18 cellular contexts compared by ENCODE assay signal in the genomic region with DNA sequence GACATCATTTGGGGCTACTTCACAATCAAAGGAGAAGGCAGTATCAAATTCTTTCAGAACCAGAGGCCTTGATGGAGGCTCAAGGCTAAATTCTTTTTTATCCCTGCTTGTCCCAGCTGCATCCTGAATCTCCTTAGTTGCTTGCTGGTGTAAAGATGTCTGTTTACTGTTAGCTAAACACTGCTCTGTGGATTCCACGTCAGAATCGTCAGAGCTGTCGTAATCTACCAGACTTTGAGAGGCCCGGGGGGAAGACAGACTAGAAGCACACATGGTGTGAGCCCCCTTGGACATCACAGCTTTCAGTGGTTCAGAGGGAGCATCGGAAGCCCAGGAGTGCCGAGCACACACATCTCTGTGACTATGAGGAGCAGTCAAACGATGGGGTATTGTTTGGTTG. TPM values are rescaled to one million over a fixed set of nuclear protein-coding genes. Genes with fewer than 3 reads are reported as not detected.
DNase-seq lines count a peak whose midpoint lies in the region; TF ChIP-seq lines count a peak whose summit lies in the region.
"Had no signal": no experiment of that assay in that cellular context is flagged by ENCODE, and none has a peak within 500 bp of the region (broad histone marks: within the 10 kb centered on the region; RNA-seq: fewer than 3 reads in every experiment).

No MANE protein-coding gene starts in this region.

- peaks cover 40% of the 10 kb centered on the region for H3K4me1 Mint-ChIP-seq in activated T-cell treated with anti-CD3 and anti-CD28 coated beads, Interleukin-2, amount 50 U/mL, for 24 hours (ENCODE audit: low read depth)
- H3K4me1 Mint-ChIP-seq in CD4-positive, alpha-beta memory T cell: peaks cover 28 to 43% (median 30%) of the 10 kb centered on the region in 4 donors
- H3K4me1 Mint-ChIP-seq in activated T-helper 1 cell treated with anti-CD3 and anti-CD28 coated beads, Interleukin-12 subunit alpha, Interleukin-12 subunit beta, Interleukin-2, Interleukin-4 antibody, amounts not matched to agents 30 ng/mL and 10 ng/mL and 1 ng/mL, durations not matched to agents 14 hours and 24 hours and 36 hours (ENCODE audit: low read depth): peaks cover 44% of the 10 kb centered on the region
- H3K4me1 Mint-ChIP-seq in mesothelial cell of epicardium: no peaks in the 10 kb centered on the region

- no peaks in the 10 kb centered on the region for H3K27me3 ChIP-seq in CD4-positive, alpha-beta memory T cell (ENCODE audit: insufficient read depth, low read length)
- H3K27me3 ChIP-seq in tibial nerve: no peaks in the 10 kb centered on the region

- no peak overlapping the region for H3K4me3 ChIP-seq in CD4-positive, alpha-beta memory T cell (ENCODE audit: low read length in 2 of 2)
- H3K4me3 ChIP-seq in tibial nerve: no peak overlapping the region

- H3K36me3 Mint-ChIP-seq in activated T-cell treated with anti-CD3 and anti-CD28 coated beads, Interleukin-2, amount 50 U/mL, for 24 hours (ENCODE audit: low read depth): peaks cover 95% of the 10 kb centered on the region
- H3K36me3 Mint-ChIP-seq in CD4-positive, alpha-beta memory T cell: peaks cover 42 to 55% of the 10 kb centered on the region in 2 donors
- peaks cover 48% of the 10 kb centered on the region for H3K36me3 Mint-ChIP-seq in activated T-helper 1 cell treated with anti-CD3 and anti-CD28 coated beads, Interleukin-12 subunit alpha, Interleukin-12 subunit beta, Interleukin-2, Interleukin-4 antibody, amounts not matched to agents 30 ng/mL and 10 ng/mL and 1 ng/mL, durations not matched to agents 14 hours and 24 hours and 36 hours (ENCODE audit: low read depth)
- H3K36me3 Mint-ChIP-seq in mesothelial cell of epicardium: peaks cover 14% of the 10 kb centered on the region

- no peak for TF ChIP-seq CTCF in mesothelial cell of epicardium (IDR thresholded peaks at IDR 0.05; ENCODE audit: unreplicated experiment)
- TF ChIP-seq CTCF in tibial nerve (IDR thresholded peaks at IDR 0.05): no peak

- H3K27ac ChIP-seq in CD4-positive, alpha-beta memory T cell (ENCODE audit: low read depth, low read length): no peak overlapping the region
- no peak overlapping the region for H3K27ac ChIP-seq in tibial nerve

- CTCF ChIA-PET in CD4-positive, alpha-beta memory T cell (lab: Charles Lee; ENCODE audit: partially characterized antibody): interaction anchor here (0.8 to 7.2 kb wide), 4 partner anchors 31 to 229 kb away, joined by 3 to 214 read pairs (median 4); a partner anchor contains a TSS

- no peaks in the 10 kb centered on the region for H3K9me3 ChIP-seq in CD4-positive, alpha-beta memory T cell (ENCODE audit: control insufficient read depth in 1 of 2, low read length in 2 of 2)
- H3K9me3 ChIP-seq in tibial nerve: no peaks in the 10 kb centered on the region

- TF ChIP-seq POLR2A in tibial nerve (IDR thresholded peaks at IDR 0.05): no peak

- peaks cover 17% of the 10 kb centered on the region for H3K36me3 ChIP-seq in CD4-positive, alpha-beta memory T cell (ENCODE audit: insufficient read depth, low read length)
- H3K36me3 ChIP-seq in tibial nerve: peaks cover 0 to 41% (median 0%) of the 10 kb centered on the region in 3 donors

- H3K9me3 Mint-ChIP-seq in activated T-cell treated with anti-CD3 and anti-CD28 coated beads, Interleukin-2, amount 50 U/mL, for 24 hours: no peaks in the 10 kb centered on the region
- H3K9me3 Mint-ChIP-seq in CD4-positive, alpha-beta memory T cell: no peaks in the 10 kb centered on the region
- no peaks in the 10 kb centered on the region for H3K9me3 Mint-ChIP-seq in activated T-helper 1 cell treated with anti-CD3 and anti-CD28 coated beads, Interleukin-12 subunit alpha, Interleukin-12 subunit beta, Interleukin-2, Interleukin-4 antibody, amounts not matched to agents 30 ng/mL and 10 ng/mL and 1 ng/mL, durations not matched to agents 14 hours and 24 hours and 36 hours
- no peaks in the 10 kb centered on the region for H3K9me3 Mint-ChIP-seq in mesothelial cell of epicardium
- H3K9me3 Mint-ChIP-seq: CD14-positive monocyte had no signal

- no peak for TF ChIP-seq EP300 in tibial nerve (IDR thresholded peaks at IDR 0.05)

- DNase-seq in activated T-cell treated with anti-CD3 and anti-CD28 coated beads, Interleukin-2, amount 50 U/mL, for 24 hours: no peak
- DNase-seq in activated T-cell treated with anti-CD3 and anti-CD28 coated beads, Interleukin-2, amount 50 U/mL, for 1 hour: no peak
- DNase-seq in CD4-positive, alpha-beta memory T cell: no peak
- DNase-seq in activated T-helper 1 cell treated with anti-CD3 and anti-CD28 coated beads, Interleukin-12 subunit alpha, Interleukin-12 subunit beta, Interleukin-2, Interleukin-4 antibody, amounts not matched to agents 30 ng/mL and 10 ng/mL and 1 ng/mL, durations not matched to agents 14 hours and 24 hours and 36 hours (ENCODE audit: low spot score): no peak
- DNase-seq in mesothelial cell of epicardium (ENCODE audit: low spot score in 2 of 2, unreplicated experiment in 2 of 2): no peak
- DNase-seq in cerebellar nuclear complex (lab: John Stamatoyannopoulos, UW): no peak
- DNase-seq in tibial nerve (ENCODE audit: low spot score in 2 of 2): no peak
- DNase-seq in NCI-H1048 (lab: John Stamatoyannopoulos, UW): no peak
- DNase-seq: GF-D8, HCEC 1CT, NCI-H1436, NCI-H2081, NCI-H2227 treated with DMSO at 0.1 percent for 48 hours, NCI-H526, OCI-M1, RPMI8226 had no signal

- WGBS in tibial nerve, 2 donors: 66 to 69% methylated on average over 7 of the region's 7 CpGs

- no peak overlapping the region for H3K4me3 Mint-ChIP-seq in activated T-cell treated with anti-CD3 and anti-CD28 coated beads, Interleukin-2, amount 50 U/mL, for 24 hours
- peak overlapping the region in 1 of 8 donors; percentile 21 for H3K4me3 Mint-ChIP-seq in CD4-positive, alpha-beta memory T cell
- H3K4me3 Mint-ChIP-seq in activated T-helper 1 cell treated with anti-CD3 and anti-CD28 coated beads, Interleukin-12 subunit alpha, Interleukin-12 subunit beta, Interleukin-2, Interleukin-4 antibody, amounts not matched to agents 30 ng/mL and 10 ng/mL and 1 ng/mL, durations not matched to agents 14 hours and 24 hours and 36 hours: no peak overlapping the region
- no peak overlapping the region for H3K4me3 Mint-ChIP-seq in mesothelial cell of epicardium
- H3K4me3 Mint-ChIP-seq: CD14-positive monocyte had no signal

- H3K27ac Mint-ChIP-seq in activated T-cell treated with anti-CD3 and anti-CD28 coated beads, Interleukin-2, amount 50 U/mL, for 24 hours: peak overlapping the region; percentile 53
- H3K27ac Mint-ChIP-seq in CD4-positive, alpha-beta memory T cell: peak overlapping the region in 6 of 7 donors; percentile 5 to 94 (median 52)
- peak overlapping the region; percentile 67 for H3K27ac Mint-ChIP-seq in activated T-helper 1 cell treated with anti-CD3 and anti-CD28 coated beads, Interleukin-12 subunit alpha, Interleukin-12 subunit beta, Interleukin-2, Interleukin-4 antibody, amounts not matched to agents 30 ng/mL and 10 ng/mL and 1 ng/mL, durations not matched to agents 14 hours and 24 hours and 36 hours
- H3K27ac Mint-ChIP-seq in mesothelial cell of epicardium: peak overlapping the region; percentile 52

- POLR2A ChIA-PET in CD4-positive, alpha-beta memory T cell (lab: Charles Lee; ENCODE audit: partially characterized antibody): no interaction called here

- intact Hi-C loops in CD4-positive, alpha-beta memory T cell (cut with micrococcal nuclease): no loop called here
- intact Hi-C loops in activated T-helper 1 cell treated with anti-CD3 and anti-CD28 coated beads, Interleukin-12 subunit alpha, Interleukin-12 subunit beta, Interleukin-2, Interleukin-4 antibody, amounts not matched to agents 30 ng/mL and 10 ng/mL and 1 ng/mL, durations not matched to agents 14 hours and 24 hours and 36 hours (cut with micrococcal nuclease): no loop called here

- H3K4me1 ChIP-seq in CD4-positive, alpha-beta memory T cell (ENCODE audit: insufficient read depth, low read length): peaks cover 31% of the 10 kb centered on the region
- H3K4me1 ChIP-seq in tibial nerve: peaks cover 0 to 11% (median 0%) of the 10 kb centered on the region in 4 donors

- no peaks in the 10 kb centered on the region for H3K27me3 Mint-ChIP-seq in activated T-cell treated with anti-CD3 and anti-CD28 coated beads, Interleukin-2, amount 50 U/mL, for 24 hours
- no peaks in the 10 kb centered on the region for H3K27me3 Mint-ChIP-seq in CD4-positive, alpha-beta memory T cell
- no peaks in the 10 kb centered on the region for H3K27me3 Mint-ChIP-seq in activated T-helper 1 cell treated with anti-CD3 and anti-CD28 coated beads, Interleukin-12 subunit alpha, Interleukin-12 subunit beta, Interleukin-2, Interleukin-4 antibody, amounts not matched to agents 30 ng/mL and 10 ng/mL and 1 ng/mL, durations not matched to agents 14 hours and 24 hours and 36 hours (ENCODE audit: insufficient read depth)
- H3K27me3 Mint-ChIP-seq in mesothelial cell of epicardium (ENCODE audit: low read depth): no peaks in the 10 kb centered on the region

RNA-seq across cellular contexts. Expression of a gene that starts 32.6 kb away (rescaled TPM):
- total RNA-seq in CD4-positive, alpha-beta memory T cell: 10 to 100 TPM; 76.4 to 84.0 TPM
- polyA plus RNA-seq in CD4-positive, alpha-beta memory T cell: 10 to 100 TPM; 65.8 to 81.3 TPM
- 64.1 and 70.5 TPM in 2 replicates for total RNA-seq in activated T-helper 1 cell treated with anti-CD3 and anti-CD28 coated beads, Interleukin-12 subunit alpha, Interleukin-12 subunit beta, Interleukin-2, Interleukin-4 antibody, amounts not matched to agents 30 ng/mL and 10 ng/mL and 1 ng/mL, durations not matched to agents 14 hours and 24 hours and 36 hours
- total RNA-seq in mesothelial cell of epicardium: 13.1 to 17.0 TPM (median 14.8 TPM) in 3 replicates
- 10 to 100 TPM; 10.7 to 76.6 (median 35.7) TPM for total RNA-seq in tibial nerve

RNA-seq across cellular contexts. Expression of a gene that starts 33.0 kb away (rescaled TPM):
- 10 to 100 TPM; 19.5 to 20.0 TPM for total RNA-seq in CD4-positive, alpha-beta memory T cell
- polyA plus RNA-seq in CD4-positive, alpha-beta memory T cell: 10 to 100 TPM; 14.3 to 15.9 TPM
- 18.3 and 18.7 TPM in 2 replicates for total RNA-seq in activated T-helper 1 cell treated with anti-CD3 and anti-CD28 coated beads, Interleukin-12 subunit alpha, Interleukin-12 subunit beta, Interleukin-2, Interleukin-4 antibody, amounts not matched to agents 30 ng/mL and 10 ng/mL and 1 ng/mL, durations not matched to agents 14 hours and 24 hours and 36 hours
- total RNA-seq in mesothelial cell of epicardium: 14.4 to 16.0 TPM (median 15.5 TPM) in 3 replicates
- total RNA-seq in tibial nerve: 10 to 100 TPM; 11.4 to 12.7 (median 12.1) TPM

RNA-seq across cellular contexts. Expression of a gene that starts 40.7 kb away (rescaled TPM):
- total RNA-seq in CD4-positive, alpha-beta memory T cell: 1 to 10 TPM; 1.6 to 1.9 TPM
- polyA plus RNA-seq in CD4-positive, alpha-beta memory T cell: under 1 TPM in 1 of 2 donors, not detected in 1; 0.66 TPM
- 0.16 and 0.54 TPM in 2 replicates for total RNA-seq in activated T-helper 1 cell treated with anti-CD3 and anti-CD28 coated beads, Interleukin-12 subunit alpha, Interleukin-12 subunit beta, Interleukin-2, Interleukin-4 antibody, amounts not matched to agents 30 ng/mL and 10 ng/mL and 1 ng/mL, durations not matched to agents 14 hours and 24 hours and 36 hours
- total RNA-seq in mesothelial cell of epicardium (0.23 to 0.69 TPM in 2 of 3 replicates, not detected in the other), tibial nerve (under 1 TPM in 1 of 4 donors, not detected in 3; 0.21 TPM)
- total RNA-seq: LHCN-M2 had no signal
- polyA plus RNA-seq: CD14-positive monocyte had no signal
